In the genomic region with DNA sequence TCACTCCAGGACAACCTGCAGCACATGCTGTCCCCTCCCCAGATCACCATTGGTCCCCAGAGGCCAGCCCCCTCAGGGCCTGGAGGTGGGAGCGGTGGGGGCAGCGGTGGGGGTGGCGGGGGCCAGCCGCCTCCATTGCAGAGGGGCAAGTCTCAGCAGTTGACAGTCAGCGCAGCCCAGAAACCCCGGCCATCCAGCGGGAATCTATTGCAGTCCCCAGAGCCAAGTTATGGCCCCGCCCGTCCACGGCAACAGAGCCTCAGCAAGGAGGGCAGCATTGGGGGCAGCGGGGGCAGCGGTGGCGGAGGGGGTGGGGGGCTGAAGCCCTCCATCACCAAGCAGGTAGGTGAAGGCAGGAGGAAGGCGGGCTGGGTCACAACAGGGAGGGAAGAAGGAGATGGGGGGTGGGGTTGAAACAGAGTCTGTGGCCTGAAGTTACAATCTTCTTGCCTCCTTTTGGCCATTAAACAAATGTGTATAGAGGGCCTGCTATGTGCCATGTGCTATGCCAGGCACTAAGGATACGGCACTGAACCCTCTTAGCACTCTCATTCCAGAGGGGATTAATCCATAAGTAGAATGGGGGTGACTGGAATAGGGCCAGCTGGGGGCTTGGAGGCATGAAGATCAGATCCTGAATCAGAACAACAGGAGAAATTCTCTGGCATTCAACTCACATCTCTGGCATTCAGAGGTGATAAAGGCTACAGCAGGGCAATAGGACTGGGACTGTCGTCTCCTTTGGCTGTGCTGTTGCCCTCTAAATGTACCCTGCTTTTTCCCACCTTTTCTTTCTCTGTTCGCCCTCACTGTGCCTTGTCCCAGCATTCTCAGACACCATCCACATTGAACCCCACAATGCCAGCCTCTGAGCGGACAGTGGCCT, we compare ENCODE assay signal across 21 cellular contexts. TPM values are rescaled to one million over a fixed set of nuclear protein-coding genes. Genes with fewer than 3 reads are reported as not detected.
DNase-seq lines count a peak whose midpoint lies in the region; ATAC-seq, FAIRE-seq and TF ChIP-seq lines count a peak whose summit lies in the region.
"Had no signal": no experiment of that assay in that cellular context is flagged by ENCODE, and none has a peak within 500 bp of the region (broad histone marks: within the 10 kb centered on the region; RNA-seq: fewer than 3 reads in every experiment).

No MANE protein-coding gene starts in this region.

- H3K14ac ChIP-seq in H1 (ENCODE audit: insufficient read length): no peak overlapping the region

- FAIRE-seq in H1 (lab: Jason Lieb, UNC) (no peak), urothelium cell line (lab: Jason Lieb, UNC) (no peak)
- FAIRE-seq: A549 had no signal

- no peaks in the 10 kb centered on the region for H3K23me2 ChIP-seq in H1 (ENCODE audit: low read depth, low read length)

- peak in 1 of 2 experiments; percentile 54; a peak in 1 of 3 replicates for TF ChIP-seq POLR2A in H1 (IDR thresholded peaks at IDR 0.05; ENCODE audit: control extremely low read depth in 1 of 2, low read depth in 2 of 2, low read length in 2 of 2)
- no peak for TF ChIP-seq POLR2A in prostate gland (IDR thresholded peaks at IDR 0.05)

- no peak overlapping the region for H2BK120ac ChIP-seq in H1 (replicated peaks; ENCODE audit: low read depth, low read length)

- CTCF ChIA-PET in HEK293 (lab: Yijun Ruan, JAX): interaction anchor here (0.6 to 0.9 kb wide), 2 partner anchors 7 to 53 kb away, joined by 3 to 6 read pairs; no protein-coding TSS in a partner anchor
- CTCF ChIA-PET in H1 (lab: Charles Lee; ENCODE audit: partially characterized antibody): interaction anchor here (1.3 to 1.7 kb wide), 2 partner anchors 12 to 18 kb away, joined by 4 to 7 read pairs; no protein-coding TSS in a partner anchor

- POLR2A ChIA-PET in HEK293 (lab: Yijun Ruan, JAX) (interaction anchor here (1.0 to 3.2 kb wide), 3 partner anchors 11 to 18 kb away, joined by 5 to 26 read pairs (median 5); a partner anchor contains a TSS), H1 (lab: Charles Lee; ENCODE audit: partially characterized antibody) (interaction anchor here (1.0 to 17.2 kb wide), 5 partner anchors 8 to 227 kb away, joined by 3 to 381 read pairs (median 9); a partner anchor contains a TSS)

- H3K27me3 ChIP-seq in H1 (replicated peaks in 1 of 4; ENCODE audit: control insufficient read depth in 3 of 4, extremely low read depth in 1 of 4, insufficient read depth in 3 of 4, low read length in 3 of 4) (no peaks in the 10 kb centered on the region), osteoblast (ENCODE audit: insufficient read depth, low read length) (no peaks in the 10 kb centered on the region), prostate gland (replicated peaks; ENCODE audit: insufficient read depth) (no peaks in the 10 kb centered on the region)
- H3K27me3 ChIP-seq: BE2C had no signal

- H3K9ac ChIP-seq in H1 (replicated peaks in 1 of 4; ENCODE audit: extremely low read depth in 1 of 4, low read depth in 3 of 4, low read length in 3 of 4): no peak overlapping the region

- H3K4me3 ChIP-seq in HEK293 (ENCODE audit: low read depth, low read length) (no peak overlapping the region), H1 (ENCODE audit: extremely low read depth in 1 of 4, insufficient read depth in 2 of 4, low read depth in 3 of 4, low read length in 4 of 4) (no peak overlapping the region), osteoblast (ENCODE audit: insufficient read depth, low read length) (no peak overlapping the region), prostate gland (no peak overlapping the region)
- H3K4me3 ChIP-seq: A549, PC-9 had no signal

- no peak overlapping the region for H3K56ac ChIP-seq in H1 (replicated peaks; ENCODE audit: insufficient read length, low read depth, low read length)

- H3K4me2 ChIP-seq in H1 (ENCODE audit: insufficient read depth in 1 of 2, low read depth in 2 of 2, low read length in 2 of 2) (no peak overlapping the region), osteoblast (ENCODE audit: insufficient read depth, low read length) (no peak overlapping the region)
- H3K4me2 ChIP-seq: A549, PC-9 had no signal

- no peak for ATAC-seq in GM19395 (IDR thresholded peaks at IDR 0.05; ENCODE audit: unreplicated experiment)
- ATAC-seq: A549 had no signal

- no peak overlapping the region for H2BK5ac ChIP-seq in H1 (ENCODE audit: low read depth, low read length)

- no peak for TF ChIP-seq EP300 in H1 (IDR thresholded peaks at IDR 0.05; ENCODE audit: borderline replicate concordance in 1 of 2, low read depth in 2 of 2, low read length in 2 of 2)

- H3K4me3 Mint-ChIP-seq in CD14-positive monocyte: no peak overlapping the region

- WGBS in H1 (ENCODE audit: extremely low coverage in 1 of 2, insufficient coverage in 1 of 2, insufficient read length in 1 of 2, insufficient replicate concordance in 2 of 2, low coverage in 1 of 2, low lambda C conversion rate in 2 of 2, missing lambda C conversion rate in 1 of 2), 2 experiments: 89% methylated on average over 9 of the region's 18 CpGs; no CpG with 5 or more reads in 1 of the 2 experiments
- WGBS in prostate gland: 90% methylated on average over 15 of the region's 18 CpGs

- peaks cover 0 to 2% (median 0%) of the 10 kb centered on the region in 7 donors for H3K9me3 Mint-ChIP-seq in CD14-positive monocyte
- H3K9me3 Mint-ChIP-seq: CD4-positive, CD25-positive, alpha-beta regulatory T cell had no signal

- H3K79me2 ChIP-seq in H1 (ENCODE audit: control insufficient read depth in 1 of 2, insufficient read depth in 2 of 2, low read length in 2 of 2): no peaks in the 10 kb centered on the region
- no peaks in the 10 kb centered on the region for H3K79me2 ChIP-seq in osteoblast (ENCODE audit: insufficient read depth, low read length)

- TF ChIP-seq CTCF in CD14-positive monocyte (IDR thresholded peaks at IDR 0.05) (no peak), HEK293 (tag by site-specific recombination; IDR thresholded peaks at IDR 0.05) (no peak), H1 (IDR thresholded peaks at IDR 0.05; ENCODE audit: control extremely low read depth in 1 of 3, insufficient read depth in 1 of 3, low read depth in 1 of 3, low read length in 3 of 3) (no peak), osteoblast (IDR thresholded peaks at IDR 0.05; ENCODE audit: extremely low read depth, low read depth, low read length) (no peak), prostate gland (IDR thresholded peaks at IDR 0.05) (no peak)

- H3K27me3 Mint-ChIP-seq in CD14-positive monocyte (ENCODE audit: low read depth in 3 of 3): peaks cover 0 to 5% (median 2%) of the 10 kb centered on the region in 3 donors
- H3K27me3 Mint-ChIP-seq: CD4-positive, CD25-positive, alpha-beta regulatory T cell had no signal

- H2AFZ ChIP-seq in H1 (ENCODE audit: low read length) (no peak overlapping the region), osteoblast (ENCODE audit: low read length) (no peak overlapping the region)
- H2AFZ ChIP-seq: PC-9 had no signal

- H3K4ac ChIP-seq in H1 (replicated peaks; ENCODE audit: insufficient read length, low read depth, low read length): no peak overlapping the region

- no peak overlapping the region for H2BK12ac ChIP-seq in H1 (ENCODE audit: low read depth, low read length)

- H4K20me1 ChIP-seq in H1 (replicated peaks in 1 of 2; ENCODE audit: control insufficient read depth in 1 of 2, insufficient read depth in 2 of 2, low read length in 2 of 2) (peaks cover 12 to 37% of the 10 kb centered on the region in 2 experiments), osteoblast (ENCODE audit: insufficient read depth, low read length) (peaks cover 7% of the 10 kb centered on the region)

- H3K4me1 Mint-ChIP-seq in CD14-positive monocyte: peaks cover 50% of the 10 kb centered on the region

- H3K18ac ChIP-seq in H1 (ENCODE audit: extremely low read depth, low read length): no peak overlapping the region

- H4K5ac ChIP-seq in H1 (ENCODE audit: insufficient read length, low read depth, low read length): no peak overlapping the region

- TF ChIP-seq RAD21 in H1 (IDR thresholded peaks at IDR 0.05 in 1 of 2, conservative IDR thresholded peaks at IDR 0.05 in 1 of 2; ENCODE audit: low read depth in 2 of 2, low read length in 2 of 2): no peak

- no peak overlapping the region for H2BK20ac ChIP-seq in H1 (ENCODE audit: low read length)

- H2BK15ac ChIP-seq in H1 (ENCODE audit: low read length): no peak overlapping the region

- H4K8ac ChIP-seq in H1 (ENCODE audit: extremely low read depth, insufficient read depth, low read length): no peak overlapping the region; the same call in 1 of the 2 replicates

- no peak overlapping the region for H4K91ac ChIP-seq in H1 (replicated peaks; ENCODE audit: insufficient read length, low read length)

- peaks cover 2% of the 10 kb centered on the region for H3K79me1 ChIP-seq in H1 (ENCODE audit: low read depth, low read length)

- no peak overlapping the region for H3K23ac ChIP-seq in H1 (ENCODE audit: insufficient read length)

- peaks cover 38 to 44% of the 10 kb centered on the region in 2 donors for H3K36me3 Mint-ChIP-seq in CD14-positive monocyte

- peaks cover 0 to 56% of the 10 kb centered on the region in 2 experiments; a peak in 2 of 3 replicates for H3K36me3 ChIP-seq in HEK293 (ENCODE audit: control insufficient read depth in 2 of 2, insufficient read depth in 1 of 2, low read length in 2 of 2)
- H3K36me3 ChIP-seq in H1 (ENCODE audit: control insufficient read depth in 2 of 4, insufficient read depth in 4 of 4, low read length in 3 of 4): peaks cover 50 to 96% (median 85%) of the 10 kb centered on the region in 4 experiments
- peaks cover 65% of the 10 kb centered on the region for H3K36me3 ChIP-seq in osteoblast (ENCODE audit: insufficient read depth, low read length)
- H3K36me3 ChIP-seq in prostate gland: no peaks in the 10 kb centered on the region

- H3K27ac Mint-ChIP-seq in CD14-positive monocyte: peak overlapping the region; percentile 90 to 97 (median 95)

- H3K4me1 ChIP-seq in HEK293 (ENCODE audit: control insufficient read depth, insufficient read depth, low read length): no peaks in the 10 kb centered on the region
- no peaks in the 10 kb centered on the region for H3K4me1 ChIP-seq in H1 (replicated peaks in 1 of 4; ENCODE audit: control insufficient read depth in 3 of 4, insufficient read depth in 4 of 4, low read length in 3 of 4)
- H3K4me1 ChIP-seq in osteoblast (ENCODE audit: insufficient read depth, low read length): peaks cover 3% of the 10 kb centered on the region
- H3K4me1 ChIP-seq in prostate gland (replicated peaks): no peaks in the 10 kb centered on the region
- H3K4me1 ChIP-seq: A549, BE2C had no signal

- H3K9me3 ChIP-seq in HEK293 (ENCODE audit: control insufficient read depth, insufficient read depth, low read depth, low read length) (no peaks in the 10 kb centered on the region), H1 (ENCODE audit: insufficient read depth in 2 of 2, low read depth in 1 of 2, low read length in 1 of 2) (no peaks in the 10 kb centered on the region), osteoblast (ENCODE audit: low read depth, low read length) (no peaks in the 10 kb centered on the region), prostate gland (no peaks in the 10 kb centered on the region)
- H3K9me3 ChIP-seq: A549, BE2C had no signal

- intact Hi-C loops in CD14-positive monocyte (cut with micrococcal nuclease) (no loop called here), prostate gland (cut with DNase I) (no loop called here)

- H3K27ac ChIP-seq in HEK293 (ENCODE audit: extremely low read depth, low read depth, low read length): no peak overlapping the region
- no peak overlapping the region for H3K27ac ChIP-seq in H1 (ENCODE audit: low read depth, low read length)
- no peak overlapping the region for H3K27ac ChIP-seq in osteoblast (ENCODE audit: low read depth, low read length)
- H3K27ac ChIP-seq in prostate gland: no peak overlapping the region
- H3K27ac ChIP-seq: A549, PC-9, RWPE1 had no signal

- no peak for DNase-seq in CD14-positive monocyte (ENCODE audit: low spot score)
- no peak for DNase-seq in H1 (ENCODE audit: low read depth in 1 of 2, low spot score in 2 of 2)
- DNase-seq in osteoblast (ENCODE audit: insufficient read length, low spot score, missing footprints): peak; percentile 26
- no peak for DNase-seq in urothelium cell line (ENCODE audit: low spot score)
- DNase-seq in prostate gland (ENCODE audit: low spot score): no peak
- DNase-seq: BE2C; CD4-positive, CD25-positive, alpha-beta regulatory T cell; HCEC 1CT; IMR-90; NCI-H1105; NCI-H146; NCI-H2029 treated with DMSO at 0.1 percent for 48 hours; NCI-H226; NCI-H510A treated with DMSO at 0.1 percent for 48 hours; NCI-H748 treated with DMSO at 0.1 percent for 48 hours; PC-9; SHP77 treated with DMSO at 0.1 percent for 48 hours had no signal

- no peak overlapping the region for H2AK5ac ChIP-seq in H1 (ENCODE audit: low read depth, low read length)

RNA-seq across cellular contexts. Expression of a gene that starts 10.5 kb away (rescaled TPM):
- polyA plus RNA-seq in CD14-positive monocyte (1 to 10 TPM in 1 of 2 donors, under 1 TPM in 1; 0.42 to 2.0 TPM), H1 (2011; rRNA removed) (15.1 and 16.9 TPM in 2 replicates)
- total RNA-seq in H1 (2021; fragmentation: NEBNext Ultra II Directional; extraction: Animal tissue kit (Norgen Biotek cat#: 25700)): 20.2 and 25.0 TPM in 2 replicates
- polyA plus RNA-seq in H1 (2011; cell fraction: cytosol; rRNA removed): 17.9 TPM
- 54.7 TPM for polyA plus RNA-seq in H1 (2011; cell fraction: nucleus; rRNA removed)
- polyA plus RNA-seq in H1 (2012, experiment 1 of 2): 28.1 to 36.7 TPM (median 31.7 TPM) in 4 replicates
- 23.3 TPM for polyA plus RNA-seq in H1 (2012, experiment 2 of 2)
- 12.5 TPM for polyA plus RNA-seq in H1 (2013, experiment 1 of 2)
- 13.7 TPM for polyA plus RNA-seq in H1 (2013, experiment 2 of 2)
- polyA minus RNA-seq in H1 (2011; rRNA and poly(A)+ RNA removed): 24.1 and 24.3 TPM in 2 replicates
- polyA minus RNA-seq in H1 (2011; cell fraction: cytosol; rRNA and poly(A)+ RNA removed): 17.0 TPM
- polyA minus RNA-seq in H1 (2011; cell fraction: nucleus; rRNA and poly(A)+ RNA removed): 9.4 TPM
- total RNA-seq in osteoblast (4.1 and 4.7 TPM in 2 replicates), prostate gland (1 to 10 TPM; 3.5 to 8.9 TPM)

RNA-seq across cellular contexts. Expression of a gene that starts 24.0 kb away (rescaled TPM):
- polyA plus RNA-seq in CD14-positive monocyte (not detected), H1 (2011; rRNA removed) (31.0 and 66.9 TPM in 2 replicates)
- 101 and 109 TPM in 2 replicates for total RNA-seq in H1 (2021; fragmentation: NEBNext Ultra II Directional; extraction: Animal tissue kit (Norgen Biotek cat#: 25700))
- 35.6 TPM for polyA plus RNA-seq in H1 (2011; cell fraction: cytosol; rRNA removed)
- 445 TPM for polyA plus RNA-seq in H1 (2011; cell fraction: nucleus; rRNA removed)
- 130 to 242 TPM (median 155 TPM) in 4 replicates for polyA plus RNA-seq in H1 (2012, experiment 1 of 2)
- polyA plus RNA-seq in H1 (2012, experiment 2 of 2): 34.0 TPM
- 54.0 TPM for polyA plus RNA-seq in H1 (2013, experiment 1 of 2)
- polyA plus RNA-seq in H1 (2013, experiment 2 of 2): 61.4 TPM
- polyA minus RNA-seq in H1 (2011; rRNA and poly(A)+ RNA removed): 34.2 and 41.9 TPM in 2 replicates
- polyA minus RNA-seq in H1 (2011; cell fraction: cytosol; rRNA and poly(A)+ RNA removed): 25.0 TPM
- polyA minus RNA-seq in H1 (2011; cell fraction: nucleus; rRNA and poly(A)+ RNA removed): 79.5 TPM
- total RNA-seq in osteoblast (6.9 and 8.8 TPM in 2 replicates), prostate gland (10 to 100 TPM in 1 of 2 donors, 1 to 10 TPM in 1; 6.1 to 24.8 TPM)

RNA-seq across cellular contexts. Expression of a gene that starts 26.0 kb away (rescaled TPM):
- polyA plus RNA-seq in CD14-positive monocyte: 100 to 1,000 TPM; 153 to 160 TPM
- total RNA-seq in H1 (2021; fragmentation: NEBNext Ultra II Directional; extraction: Animal tissue kit (Norgen Biotek cat#: 25700)): 297 and 315 TPM in 2 replicates
- polyA plus RNA-seq in H1 (2011; rRNA removed): 460 and 671 TPM in 2 replicates
- polyA plus RNA-seq in H1 (2011; cell fraction: cytosol; rRNA removed): 337 TPM
- polyA plus RNA-seq in H1 (2011; cell fraction: nucleus; rRNA removed): 468 TPM
- polyA plus RNA-seq in H1 (2012, experiment 1 of 2): 398 to 459 TPM (median 420 TPM) in 4 replicates
- 679 TPM for polyA plus RNA-seq in H1 (2012, experiment 2 of 2)
- polyA plus RNA-seq in H1 (2013, experiment 1 of 2): 486 TPM
- 464 TPM for polyA plus RNA-seq in H1 (2013, experiment 2 of 2)
- polyA minus RNA-seq in H1 (2011; rRNA and poly(A)+ RNA removed): 124 and 127 TPM in 2 replicates
- polyA minus RNA-seq in H1 (2011; cell fraction: cytosol; rRNA and poly(A)+ RNA removed): 103 TPM
- polyA minus RNA-seq in H1 (2011; cell fraction: nucleus; rRNA and poly(A)+ RNA removed): 92.0 TPM
- total RNA-seq in osteoblast: 89.3 and 122 TPM in 2 replicates
- 100 to 1,000 TPM; 189 to 260 TPM for total RNA-seq in prostate gland

RNA-seq across cellular contexts. Expression of a gene that starts 33.0 kb away (rescaled TPM):
- polyA plus RNA-seq in CD14-positive monocyte (1 to 10 TPM; 3.0 to 3.5 TPM), H1 (2011; rRNA removed) (78.6 and 109 TPM in 2 replicates)
- total RNA-seq in H1 (2021; fragmentation: NEBNext Ultra II Directional; extraction: Animal tissue kit (Norgen Biotek cat#: 25700)): 45.4 and 47.3 TPM in 2 replicates
- 65.5 TPM for polyA plus RNA-seq in H1 (2011; cell fraction: cytosol; rRNA removed)
- polyA plus RNA-seq in H1 (2011; cell fraction: nucleus; rRNA removed): 507 TPM
- 56.3 to 75.9 TPM (median 63.4 TPM) in 4 replicates for polyA plus RNA-seq in H1 (2012, experiment 1 of 2)
- polyA plus RNA-seq in H1 (2012, experiment 2 of 2): 55.0 TPM
- 46.2 TPM for polyA plus RNA-seq in H1 (2013, experiment 1 of 2)
- polyA plus RNA-seq in H1 (2013, experiment 2 of 2): 40.2 TPM
- 17.8 and 27.1 TPM in 2 replicates for polyA minus RNA-seq in H1 (2011; rRNA and poly(A)+ RNA removed)
- 11.4 TPM for polyA minus RNA-seq in H1 (2011; cell fraction: cytosol; rRNA and poly(A)+ RNA removed)
- polyA minus RNA-seq in H1 (2011; cell fraction: nucleus; rRNA and poly(A)+ RNA removed): 27.5 TPM
- total RNA-seq in osteoblast (25.9 and 30.8 TPM in 2 replicates), prostate gland (100 to 1,000 TPM in 1 of 2 donors, 10 to 100 TPM in 1; 98.2 to 132 TPM)

RNA-seq across cellular contexts. Expression of a gene that starts 52.2 kb away (rescaled TPM):
- under 1 TPM; 0.14 to 0.68 TPM for polyA plus RNA-seq in CD14-positive monocyte
- total RNA-seq in H1 (2021; fragmentation: NEBNext Ultra II Directional; extraction: Animal tissue kit (Norgen Biotek cat#: 25700)): 64.3 and 69.3 TPM in 2 replicates
- 46.6 and 60.9 TPM in 2 replicates for polyA plus RNA-seq in H1 (2011; rRNA removed)
- 68.7 TPM for polyA plus RNA-seq in H1 (2011; cell fraction: cytosol; rRNA removed)
- 85.7 TPM for polyA plus RNA-seq in H1 (2011; cell fraction: nucleus; rRNA removed)
- polyA plus RNA-seq in H1 (2012, experiment 1 of 2): 57.7 to 66.0 TPM (median 62.9 TPM) in 4 replicates
- polyA plus RNA-seq in H1 (2012, experiment 2 of 2): 42.3 TPM
- 45.5 TPM for polyA plus RNA-seq in H1 (2013, experiment 1 of 2)
- polyA plus RNA-seq in H1 (2013, experiment 2 of 2): 44.5 TPM
- 47.9 and 58.8 TPM in 2 replicates for polyA minus RNA-seq in H1 (2011; rRNA and poly(A)+ RNA removed)
- polyA minus RNA-seq in H1 (2011; cell fraction: cytosol; rRNA and poly(A)+ RNA removed): 40.5 TPM
- polyA minus RNA-seq in H1 (2011; cell fraction: nucleus; rRNA and poly(A)+ RNA removed): 41.0 TPM
- 3.2 and 4.0 TPM in 2 replicates for total RNA-seq in osteoblast
- 1 to 10 TPM; 5.8 to 6.5 TPM for total RNA-seq in prostate gland
